In the genomic region with DNA sequence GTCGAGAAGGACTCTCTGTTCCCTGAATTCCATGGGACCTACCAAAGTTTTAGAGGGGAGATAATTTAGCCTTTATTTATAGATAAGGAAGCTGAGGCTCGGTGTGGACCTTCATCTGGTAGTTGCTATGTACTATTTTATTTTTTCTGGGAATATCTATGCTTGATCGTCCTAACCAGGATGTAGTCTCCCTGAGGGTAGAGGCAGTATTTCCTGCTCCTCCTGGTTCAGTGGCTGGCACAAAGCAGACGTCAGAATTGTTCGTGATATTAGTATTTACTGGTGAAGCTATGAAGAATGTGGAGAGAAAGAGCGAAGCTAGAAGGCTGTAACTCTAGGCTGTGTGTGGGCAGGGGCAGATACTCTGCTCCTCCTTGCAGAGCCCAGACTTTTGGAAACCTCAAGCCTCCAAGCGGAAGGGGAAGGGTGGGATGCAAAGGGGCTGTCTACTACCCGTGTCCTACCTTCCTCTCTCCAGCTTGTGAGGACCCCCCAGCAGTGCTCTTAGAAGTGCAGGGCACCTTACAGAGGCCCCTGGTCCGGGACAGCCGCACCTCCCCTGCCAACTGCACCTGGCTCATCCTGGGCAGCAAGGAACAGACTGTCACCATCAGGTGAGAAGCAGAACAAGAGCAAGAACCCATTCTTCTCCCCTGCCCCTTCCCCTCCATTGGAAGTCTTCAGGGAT, we compare ENCODE assay signal across 8 cellular contexts. TPM values are rescaled to one million over a fixed set of nuclear protein-coding genes. Genes with fewer than 3 reads are reported as not detected.
DNase-seq lines count a peak whose midpoint lies in the region; ATAC-seq, FAIRE-seq and TF ChIP-seq lines count a peak whose summit lies in the region.

No MANE protein-coding gene starts in this region.

- peak overlapping the region; percentile 82 for H3K4me3 Mint-ChIP-seq in Caco-2 (ENCODE audit: unreplicated experiment)

- H3K4me1 Mint-ChIP-seq in Caco-2 (ENCODE audit: low read depth, unreplicated experiment): peaks cover 8% of the 10 kb centered on the region

- TF ChIP-seq CTCF in Caco-2 (IDR thresholded peaks at IDR 0.05; ENCODE audit: insufficient read depth in 1 of 2, low read depth in 1 of 2, low read length in 1 of 2, severe bottlenecking in 1 of 2, unreplicated experiment in 1 of 2) (peak in 1 of 2 experiments; percentile 8), PC-9 (conservative IDR thresholded peaks at IDR 0.05) (peak; percentile 43; the same call in 1 of the 2 replicates), epithelial cell of esophagus (IDR thresholded peaks at IDR 0.05; ENCODE audit: insufficient read depth, low read depth, low read length, missing control alignments) (no peak), pancreas (IDR thresholded peaks at IDR 0.05) (no peak)

- intact Hi-C loops in Caco-2 (cut with micrococcal nuclease; ENCODE audit: unreplicated experiment) (loop anchor here (1.0 to 5.0 kb wide), 5 partner anchors 27 to 311 kb away; partner anchors contain the start of genes AJUBA and RBM23), PC-9 (cut with micrococcal nuclease; ENCODE audit: unreplicated experiment) (loop anchor here (1.0 to 5.0 kb wide), 3 partner anchors 14 to 44 kb away; partner anchors contain the start of gene RBM23), pancreas (cut with DNase I) (loop anchor here in 1 of 3 donors (10.0 kb wide), 1 partner anchor 102 kb away; no protein-coding TSS in a partner anchor)

- BruUV-seq in Caco-2 (replicated peaks; lab: Mats Ljungman, UMichigan): no TSS peak
- BruUV-seq in PC-9 (replicated peaks; lab: Mats Ljungman, UMichigan): TSS peak; percentile 30

- POLR2A ChIA-PET in Caco-2 (lab: Charles Lee): interaction anchor here (0.6 kb wide), 3 partner anchors 29 to 443 kb away, joined by 3 read pairs; no protein-coding TSS in a partner anchor
- POLR2A ChIA-PET in PC-9 (lab: Charles Lee; ENCODE audit: unreplicated experiment): interaction anchor here (0.6 kb wide), 1 partner anchor 16 kb away, joined by 10 read pairs; no protein-coding TSS in a partner anchor

- H3K27me3 Mint-ChIP-seq in Caco-2 (ENCODE audit: insufficient read depth, unreplicated experiment): no peaks in the 10 kb centered on the region

- 0 out of 2 replicates have a peak overlapping the region, but pooled peaks have one; percentile 83 for H2AFZ ChIP-seq in PC-9

- peaks cover 26% of the 10 kb centered on the region for H3F3A ChIP-seq in PC-9 (ENCODE audit: insufficient read depth, low read depth)

- DNase-seq in Caco-2 (no peak), PC-9 (no peak), epithelial cell of esophagus (ENCODE audit: low read depth) (no peak), pancreas (peak in 2 of 6 donors; percentile 26 to 42), inferior parietal cortex (ENCODE audit: extremely low spot score) (no peak), D341Med (ENCODE audit: low spot score) (no peak), dermis blood vessel endothelial cell (no peak)

- no peaks in the 10 kb centered on the region; the same call in 1 of the 2 replicates for H4K20me1 ChIP-seq in PC-9 (ENCODE audit: insufficient read depth)

- H3K27ac Mint-ChIP-seq in Caco-2 (ENCODE audit: unreplicated experiment): peak overlapping the region; percentile 92

- H3K36me3 Mint-ChIP-seq in Caco-2 (ENCODE audit: insufficient read depth, unreplicated experiment): peaks cover 19% of the 10 kb centered on the region

- FAIRE-seq in pancreas (lab: Jason Lieb, UNC): no peak

- H3K9me2 ChIP-seq in PC-9 (ENCODE audit: insufficient read depth): no peaks in the 10 kb centered on the region

- ATAC-seq in pancreas (no peak), HG03039 (IDR thresholded peaks at IDR 0.05; ENCODE audit: unreplicated experiment) (no peak)

- H3K27me3 ChIP-seq in Caco-2 (replicated peaks; ENCODE audit: control insufficient read depth, insufficient read depth, low read length): no peaks in the 10 kb centered on the region
- H3K27me3 ChIP-seq in PC-9 (ENCODE audit: insufficient read depth, low read depth): no peaks in the 10 kb centered on the region
- no peaks in the 10 kb centered on the region for H3K27me3 ChIP-seq in pancreas

- H3K4me3 ChIP-seq in Caco-2 (ENCODE audit: low read depth, low read length): peak overlapping the region; percentile 91
- peak overlapping the region; percentile 83 for H3K4me3 ChIP-seq in PC-9
- H3K4me3 ChIP-seq in epithelial cell of esophagus (ENCODE audit: low read length): peak overlapping the region; percentile 82
- H3K4me3 ChIP-seq in pancreas: peak overlapping the region; percentile 77 to 97 (median 89)

- H3K36me3 ChIP-seq in Caco-2 (ENCODE audit: control insufficient read depth, insufficient read depth, low read length) (peaks cover 7% of the 10 kb centered on the region), PC-9 (ENCODE audit: low read depth) (no peaks in the 10 kb centered on the region), pancreas (peaks cover 8 to 46% (median 31%) of the 10 kb centered on the region in 3 donors)

- no peaks in the 10 kb centered on the region for H3K9me3 Mint-ChIP-seq in Caco-2 (ENCODE audit: unreplicated experiment)

- peak overlapping the region; percentile 95 for H3K27ac ChIP-seq in PC-9
- peak overlapping the region; percentile 94 to 99 (median 98) for H3K27ac ChIP-seq in pancreas

- H3K4me2 ChIP-seq in PC-9: peak overlapping the region; percentile 84

- peaks cover 17% of the 10 kb centered on the region for H3K79me2 ChIP-seq in PC-9 (ENCODE audit: low read depth)

- H3K9me3 ChIP-seq in Caco-2 (no peaks in the 10 kb centered on the region), PC-9 (ENCODE audit: insufficient read depth, low read depth) (no peaks in the 10 kb centered on the region), pancreas (no peaks in the 10 kb centered on the region)

- H3K4me1 ChIP-seq in Caco-2: peaks cover 9% of the 10 kb centered on the region; the same call in 1 of the 2 replicates
- H3K4me1 ChIP-seq in PC-9 (replicated peaks; ENCODE audit: insufficient read depth): peaks cover 17% of the 10 kb centered on the region
- H3K4me1 ChIP-seq in pancreas: peaks cover 9 to 21% (median 12%) of the 10 kb centered on the region in 3 donors

- WGBS in pancreas, 2 donors: 32 to 38% methylated on average over 10 of the region's 10 CpGs

- CTCF ChIA-PET in Caco-2 (lab: Charles Lee): interaction anchor here (0.6 to 1.4 kb wide), 6 partner anchors 10 to 488 kb away, joined by 3 to 7 read pairs (median 6); no protein-coding TSS in a partner anchor
- CTCF ChIA-PET in PC-9 (lab: Charles Lee): interaction anchor here (0.7 to 1.2 kb wide), 3 partner anchors 20 to 57 kb away, joined by 3 read pairs; no protein-coding TSS in a partner anchor

RNA-seq across cellular contexts. Expression of gene LRP10, which starts 1.4 kb away (rescaled TPM):
- total RNA-seq in Caco-2 (2022): 29.6 and 34.0 TPM in 2 replicates
- total RNA-seq in PC-9 (2021): 59.0 and 61.6 TPM in 2 replicates
- 10 to 100 TPM; 49.5 to 86.2 (median 52.5) TPM for total RNA-seq in pancreas
- 10 to 100 TPM; 14.7 to 22.7 TPM for polyA plus RNA-seq in pancreas
- total RNA-seq in dermis blood vessel endothelial cell: 59.4 and 126 TPM in 2 replicates

RNA-seq across cellular contexts. Expression of gene REM2, which starts 10.0 kb away (rescaled TPM):
- 0.41 and 0.44 TPM in 2 replicates for total RNA-seq in Caco-2 (2022)
- total RNA-seq in PC-9 (2021): 0.50 and 0.98 TPM in 2 replicates
- under 1 TPM in 5 of 6 donors, not detected in 1; 0.16 to 0.41 (median 0.28) TPM for total RNA-seq in pancreas
- 1 to 10 TPM in 1 of 2 donors, under 1 TPM in 1; 0.72 to 2.5 TPM for polyA plus RNA-seq in pancreas
- total RNA-seq in dermis blood vessel endothelial cell: 0.09 TPM in 1 of 2 replicates, not detected in the other

RNA-seq across cellular contexts. Expression of gene MMP14, which starts 36.6 kb away (rescaled TPM):
- total RNA-seq in Caco-2 (2022) (57.2 and 62.9 TPM in 2 replicates), PC-9 (2021) (22.4 and 34.8 TPM in 2 replicates), pancreas (100 to 1,000 TPM in 1 of 6 donors, 10 to 100 TPM in 5; 21.5 to 146 (median 34.0) TPM), dermis blood vessel endothelial cell (73.3 and 138 TPM in 2 replicates)
- polyA plus RNA-seq in pancreas: 10 to 100 TPM; 18.7 to 61.8 TPM

RNA-seq across cellular contexts. Expression of gene MRPL52, which starts 43.3 kb away (rescaled TPM):
- total RNA-seq in Caco-2 (2022) (149 TPM in 2 replicates), PC-9 (2021) (76.7 and 84.8 TPM in 2 replicates), pancreas (10 to 100 TPM; 29.1 to 47.6 (median 43.0) TPM), dermis blood vessel endothelial cell (30.1 and 38.1 TPM in 2 replicates)
- polyA plus RNA-seq in pancreas: 10 to 100 TPM; 57.1 to 85.0 TPM

RNA-seq across cellular contexts. Expression of gene RBM23, which starts 46.0 kb away (rescaled TPM):
- total RNA-seq in Caco-2 (2022) (67.0 and 70.0 TPM in 2 replicates), PC-9 (2021) (68.7 and 76.5 TPM in 2 replicates), pancreas (10 to 100 TPM; 20.9 to 39.4 (median 30.6) TPM), dermis blood vessel endothelial cell (56.3 and 116 TPM in 2 replicates)
- 10 to 100 TPM; 30.4 to 58.6 TPM for polyA plus RNA-seq in pancreas
